Comparison of ENCODE assay signal across 12 cellular contexts in genomic region chr18:62281684-62282083, GRCh38. TPM values are rescaled to one million over a fixed set of nuclear protein-coding genes. Genes with fewer than 3 reads are reported as not detected.
DNase-seq lines count a peak whose midpoint lies in the region; ATAC-seq, FAIRE-seq and TF ChIP-seq lines count a peak whose summit lies in the region.
"Had no signal": no experiment of that assay in that cellular context is flagged by ENCODE, and none has a peak within 500 bp of the region (broad histone marks: within the 10 kb centered on the region; RNA-seq: fewer than 3 reads in every experiment).

No MANE protein-coding gene starts in this region.

- H3K4me3 Mint-ChIP-seq in activated T-cell treated with anti-CD3 and anti-CD28 coated beads, Interleukin-2, amount 50 U/mL, for 4 hours = no peak overlapping the region

- no peaks in the 10 kb centered on the region for H3K9me3 Mint-ChIP-seq in activated T-cell treated with anti-CD3 and anti-CD28 coated beads, Interleukin-2, amount 50 U/mL, for 4 hours

- no peaks in the 10 kb centered on the region for H3K27me3 ChIP-seq in small intestine (ENCODE audit: control insufficient read depth in 2 of 2, insufficient read depth in 2 of 2, low read length in 2 of 2)
- H3K27me3 ChIP-seq: cardiac muscle cell, ovary had no signal

- 64 to 95% (median 75%) methylated on average over 1 of the region's 1 CpG for WGBS in small intestine, 3 donors

- TF ChIP-seq CTCF in RWPE1 (conservative IDR thresholded peaks at IDR 0.05; ENCODE audit: low read depth) (no peak), fibroblast of mammary gland (conservative IDR thresholded peaks at IDR 0.05; ENCODE audit: control insufficient read depth, insufficient read depth, low read depth, low read length) (no peak)

- H3K36me3 ChIP-seq in small intestine (ENCODE audit: control insufficient read depth in 2 of 2, insufficient read depth in 2 of 2, low read length in 2 of 2) = peaks cover 0 to 8% of the 10 kb centered on the region in 2 donors
- H3K36me3 ChIP-seq: ovary had no signal

- POLR2A ChIA-PET in RWPE1 (lab: Yijun Ruan, JAX; ENCODE audit: low non-redundant PET) = no interaction called here

- peak; percentile 81 for FAIRE-seq in small intestine (lab: Jason Lieb, UNC)

- H3K4me1 ChIP-seq in small intestine (ENCODE audit: control insufficient read depth in 2 of 2, insufficient read depth in 1 of 2, low read depth in 1 of 2, low read length in 1 of 2) = no peaks in the 10 kb centered on the region

- H3K9me3 ChIP-seq in small intestine (ENCODE audit: control insufficient read depth, low read depth) = no peaks in the 10 kb centered on the region
- H3K9me3 ChIP-seq: ovary had no signal

- peak; percentile 56 to 64 for ATAC-seq in activated T-cell treated with anti-CD3 and anti-CD28 coated beads, Interleukin-2, amount 50 U/mL, for 4 hours
- no peak for ATAC-seq in GM18519 (IDR thresholded peaks at IDR 0.05; ENCODE audit: low FRiP score, unreplicated experiment)

- DNase-seq in activated T-cell treated with anti-CD3 and anti-CD28 coated beads, Interleukin-2, amount 50 U/mL, for 4 hours = no peak
- DNase-seq in activated T-cell treated with anti-CD3 and anti-CD28 coated beads for 4 hours (no peak), RWPE1 (ENCODE audit: low spot score) (peak; percentile 28), fibroblast of mammary gland (ENCODE audit: low read depth) (peak; percentile 92), small intestine (no peak), iPS-NIHi7 (ENCODE audit: extremely low spot score) (no peak)
- no peak for DNase-seq in activated CD8-positive, alpha-beta memory T cell treated with anti-CD3 and anti-CD28 coated beads, Interleukin-2, amount 50 U/mL, for 48 hours
- DNase-seq: ACHN, NCI-H526 treated with DMSO at 0.1 percent for 48 hours, ovary had no signal

- peaks cover 46% of the 10 kb centered on the region for H3K36me3 Mint-ChIP-seq in activated T-cell treated with anti-CD3 and anti-CD28 coated beads, Interleukin-2, amount 50 U/mL, for 4 hours (ENCODE audit: insufficient read depth)

- CTCF ChIA-PET in RWPE1 (lab: Yijun Ruan, JAX) = no interaction called here

- H3K27me3 Mint-ChIP-seq in activated T-cell treated with anti-CD3 and anti-CD28 coated beads, Interleukin-2, amount 50 U/mL, for 4 hours (ENCODE audit: low read depth) = no peaks in the 10 kb centered on the region

- H3K4me3 ChIP-seq in fibroblast of mammary gland (ENCODE audit: control insufficient read depth, low read depth, low read length) (no peak overlapping the region), small intestine (ENCODE audit: low read depth in 1 of 2, low read length in 2 of 2) (no peak overlapping the region)
- H3K4me3 ChIP-seq: cardiac muscle cell, ovary had no signal

- H3K27ac ChIP-seq in RWPE1 (no peak overlapping the region), small intestine (ENCODE audit: low read depth in 1 of 2, low read length in 1 of 2) (no peak overlapping the region)
- H3K27ac ChIP-seq: cardiac muscle cell, ovary had no signal

- peaks cover 17% of the 10 kb centered on the region for H3K4me1 Mint-ChIP-seq in activated T-cell treated with anti-CD3 and anti-CD28 coated beads, Interleukin-2, amount 50 U/mL, for 4 hours (ENCODE audit: low read depth)

RNA-seq across cellular contexts. Expression of gene TNFRSF11A, which starts 43.4 kb away (rescaled TPM):
- 1 to 10 TPM; 1.3 to 2.9 (median 1.7) TPM for total RNA-seq in activated T-cell treated with anti-CD3 and anti-CD28 coated beads, Interleukin-2, amount 50 U/mL, for 4 hours
- 10 to 100 TPM; 15.0 to 23.5 (median 16.5) TPM for polyA plus RNA-seq in small intestine

Comparison
In these comparisons a context has a peak if more than half of its experiments do, and no peak if none do; other contexts are left out.
1. DNase-seq: peak in RWPE1 (single experiment) and fibroblast of mammary gland (single experiment); none in activated T-cell treated with anti-CD3 and anti-CD28 coated beads, Interleukin-2, amount 50 U/mL, for 4 hours (single experiment), activated T-cell treated with anti-CD3 and anti-CD28 coated beads for 4 hours (single experiment), small intestine (single experiment), activated CD8-positive, alpha-beta memory T cell treated with anti-CD3 and anti-CD28 coated beads, Interleukin-2, amount 50 U/mL, for 48 hours (single experiment) and iPS-NIHi7 (single experiment).